ENCODE assay signal across 16 cellular contexts in the genomic region with DNA sequence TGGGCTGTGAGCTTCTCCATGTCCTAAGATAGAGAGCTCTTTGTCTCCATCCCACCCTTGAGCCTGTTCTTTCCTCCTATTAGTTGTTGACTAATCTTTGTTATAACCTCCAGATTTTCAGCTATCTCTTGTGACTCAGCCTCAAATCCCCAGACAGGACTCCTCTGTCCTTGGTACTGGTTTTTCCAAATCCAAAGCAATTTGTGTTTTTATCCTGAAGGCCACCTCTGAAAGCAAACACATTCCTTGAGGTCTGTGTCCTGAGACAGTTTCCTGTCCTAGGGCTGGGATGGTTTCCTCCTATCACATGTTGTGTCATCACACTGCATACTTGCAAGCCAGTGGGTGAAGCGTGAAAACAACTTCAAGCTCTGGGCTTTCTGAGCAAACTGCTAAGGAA. TPM values are rescaled to one million over a fixed set of nuclear protein-coding genes. Genes with fewer than 3 reads are reported as not detected.
DNase-seq lines count a peak whose midpoint lies in the region; ATAC-seq lines count a peak whose summit lies in the region.
"Had no signal": no experiment of that assay in that cellular context is flagged by ENCODE, and none has a peak within 500 bp of the region (broad histone marks: within the 10 kb centered on the region; RNA-seq: fewer than 3 reads in every experiment).

No MANE protein-coding gene starts in this region.

- peak; percentile 78 for DNase-seq in GM23248
- DNase-seq in SK-MEL-5 (ENCODE audit: low read depth, low spot score), result peak; percentile 92
- DNase-seq in fibroblast of peridontal ligament (ENCODE audit: extremely low read depth), result peak; percentile 68
- peak; percentile 96 for DNase-seq in renal cortical epithelial cell (ENCODE audit: low read depth)
- DNase-seq in activated CD8-positive, alpha-beta memory T cell treated with anti-CD3 and anti-CD28 coated beads for 24 hours, result no peak
- DNase-seq in middle frontal gyrus (ENCODE audit: extremely low spot score, low spot score), result no peak
- no peak for DNase-seq in dermis blood vessel endothelial cell
- DNase-seq: gastrocnemius medialis, KBM-7, NCI-H1694, NCI-H82, SIG-M5 had no signal

- no peaks in the 10 kb centered on the region for H3K27me3 ChIP-seq in GM23248 (replicated peaks; ENCODE audit: insufficient read depth)

- no peaks in the 10 kb centered on the region for H3K9me2 ChIP-seq in GM23248 (ENCODE audit: insufficient read depth)

- H3F3A ChIP-seq in GM23248 (ENCODE audit: insufficient read depth), result peaks cover 95% of the 10 kb centered on the region

- H3K27ac ChIP-seq in GM23248, result 0 out of 2 replicates have a peak overlapping the region, but pooled peaks have one; percentile 13
- H3K27ac ChIP-seq: gastrocnemius medialis had no signal

- no peaks in the 10 kb centered on the region; the same call in 1 of the 2 replicates for H3K36me3 ChIP-seq in GM23248 (ENCODE audit: low read depth)
- H3K36me3 ChIP-seq: gastrocnemius medialis had no signal

- H3K79me2 ChIP-seq in GM23248 (ENCODE audit: insufficient read depth), result peaks cover 58% of the 10 kb centered on the region

- no peak overlapping the region for H2AFZ ChIP-seq in GM23248

- 73 to 100% methylated on average over 1 of the region's 1 CpG for WGBS in GM23248 (ENCODE audit: low coverage in 1 of 2, low lambda C conversion rate in 2 of 2, missing lambda C conversion rate in 2 of 2), 2 experiments

- ATAC-seq in GM19328 (IDR thresholded peaks at IDR 0.05; ENCODE audit: unreplicated experiment), result no peak
- ATAC-seq: activated naive CD4-positive, alpha-beta T cell treated with anti-CD3 and anti-CD28 coated beads, Interleukin-2, amount 50 U/mL, for 72 hours; gastrocnemius medialis; left lobe of liver; natural killer cell treated with Interleukin-12 subunit alpha and Interleukin-12 subunit beta and Interleukin-15 and Interleukin-18, amount 100 ng/mL, for 72 hours had no signal

- in situ Hi-C loops in GM23248 (cut with MboI), result no loop called here
- in situ Hi-C loops in SK-MEL-5 (cut with HindIII; ENCODE audit: low pct_unique_long_range_greater_than_20kb, low sequenced_read_pairs), result no loop called here

- no peak overlapping the region for H3K9ac ChIP-seq in GM23248

- no peak overlapping the region for H3K4me3 ChIP-seq in GM23248
- H3K4me3 ChIP-seq: gastrocnemius medialis had no signal

- peaks cover 56% of the 10 kb centered on the region for H3K4me1 ChIP-seq in GM23248 (ENCODE audit: insufficient read depth)
- H3K4me1 ChIP-seq: gastrocnemius medialis had no signal

- H3K4me2 ChIP-seq in GM23248 (ENCODE audit: unreplicated experiment), result peak overlapping the region; percentile 10

- no peaks in the 10 kb centered on the region for H4K20me1 ChIP-seq in GM23248 (ENCODE audit: insufficient read depth)

- H3K9me3 ChIP-seq in GM23248 (ENCODE audit: low read depth), result no peaks in the 10 kb centered on the region
- H3K9me3 ChIP-seq: gastrocnemius medialis had no signal

RNA-seq across cellular contexts. Expression of a gene that starts 8.5 kb away (rescaled TPM):
- 319 and 372 TPM in 2 replicates for total RNA-seq in GM23248 (2014; rRNA removed; shearing (Covaris generic))
- polyA plus RNA-seq in GM23248 (2016; fragmentation: Nextera tagmentation; extraction: Ambion mirVana), result 165 and 168 TPM in 2 replicates
- total RNA-seq in SK-MEL-5 (2014; rRNA removed; shearing (Covaris generic)), result 106 and 132 TPM in 2 replicates
- polyA plus RNA-seq in SK-MEL-5 (2015; cell fraction: cytosol; rRNA removed), result 400 and 552 TPM in 2 replicates
- polyA plus RNA-seq in SK-MEL-5 (2015; cell fraction: nucleus; rRNA removed), result 171 and 226 TPM in 2 replicates
- total RNA-seq in renal cortical epithelial cell (215 and 425 TPM in 2 replicates), dermis blood vessel endothelial cell (1.8 and 5.1 TPM in 2 replicates)
- total RNA-seq: activated naive CD4-positive, alpha-beta T cell treated with anti-CD3 and anti-CD28 coated beads, Interleukin-2, amount 50 U/mL, for 72 hours had no signal

Comparison
In these comparisons a context has a peak if more than half of its experiments do, and no peak if none do; other contexts are left out.
1. DNase-seq: peak in GM23248 (single experiment), SK-MEL-5 (single experiment), fibroblast of peridontal ligament (single experiment) and renal cortical epithelial cell (single experiment); none in activated CD8-positive, alpha-beta memory T cell treated with anti-CD3 and anti-CD28 coated beads for 24 hours (single experiment), middle frontal gyrus (single experiment) and dermis blood vessel endothelial cell (single experiment).
2. RNA of a gene that starts 8.5 kb away (total RNA-seq): 215 to 425 TPM in renal cortical epithelial cell, 319 to 372 TPM in GM23248 and 106 to 132 TPM in SK-MEL-5; 1.8 to 5.1 TPM in dermis blood vessel endothelial cell; every median in the first group is over 10 times any median in the second.